Comparison of ENCODE assay signal across 11 cellular contexts in genomic region chr17:75124819-75125162, GRCh38. TPM values are rescaled to one million over a fixed set of nuclear protein-coding genes. Genes with fewer than 3 reads are reported as not detected.
A peak's percentile ranks its signal among the peaks of the same experiment; 100 is the strongest.
DNase-seq lines count a peak whose midpoint lies in the region; ATAC-seq and TF ChIP-seq lines count a peak whose summit lies in the region.
"Had no signal": no experiment of that assay in that cellular context is flagged by ENCODE, and none has a peak within 500 bp of the region (broad histone marks: within the 10 kb centered on the region; RNA-seq: fewer than 3 reads in every experiment).

No MANE protein-coding gene starts in this region.

- DNase-seq in DMS53 (lab: John Stamatoyannopoulos, UW) (peak; percentile 55), DMS53 treated with DMSO at 0.1 percent for 48 hours (lab: John Stamatoyannopoulos, UW; ENCODE audit: unreplicated experiment) (no peak), Peyer's patch (no peak), epithelial cell of prostate (ENCODE audit: low read depth, low spot score) (no peak), glomerular visceral epithelial cell (ENCODE audit: extremely low spot score) (no peak), dorsolateral prefrontal cortex (no peak)

- H3K9me3 ChIP-seq in Peyer's patch: no peaks in the 10 kb centered on the region
- H3K9me3 ChIP-seq in parathyroid adenoma (ENCODE audit: control insufficient read depth, low read length): no peaks in the 10 kb centered on the region
- H3K9me3 ChIP-seq: HAP-1, tibial artery had no signal

- H3K4me3 ChIP-seq in Peyer's patch: no peak overlapping the region
- no peak overlapping the region for H3K4me3 ChIP-seq in parathyroid adenoma (ENCODE audit: low read depth, low read length)
- no peak overlapping the region for H3K4me3 ChIP-seq in dorsolateral prefrontal cortex
- H3K4me3 ChIP-seq: HAP-1, tibial artery had no signal

- ATAC-seq in GM21528 (IDR thresholded peaks at IDR 0.05; ENCODE audit: low FRiP score, unreplicated experiment): no peak

- intact Hi-C loops in dorsolateral prefrontal cortex (cut with DNase I): loop anchor here in 1 of 2 donors (5.0 kb wide), 1 partner anchor 58 kb away; the partner anchor contains the start of gene SUMO2

- H3K27ac ChIP-seq in Peyer's patch (peak overlapping the region in 3 of 4 donors; percentile 75 to 89 (median 88)), epithelial cell of prostate (peak overlapping the region; percentile 95), parathyroid adenoma (peak overlapping the region; percentile 21), dorsolateral prefrontal cortex (peak overlapping the region in 1 of 59 donors; percentile 27)
- H3K27ac ChIP-seq: tibial artery had no signal

- H3K4me1 ChIP-seq in Peyer's patch: peaks cover 5 to 51% (median 17%) of the 10 kb centered on the region in 4 donors
- H3K4me1 ChIP-seq in parathyroid adenoma: no peaks in the 10 kb centered on the region
- H3K4me1 ChIP-seq: HAP-1 had no signal

- no peak overlapping the region for H2AFZ ChIP-seq in parathyroid adenoma

- H3K27me3 ChIP-seq in Peyer's patch: no peaks in the 10 kb centered on the region
- no peaks in the 10 kb centered on the region for H3K27me3 ChIP-seq in parathyroid adenoma (ENCODE audit: control insufficient read depth, insufficient read depth, low read length)
- no peaks in the 10 kb centered on the region for H3K27me3 ChIP-seq in dorsolateral prefrontal cortex
- H3K27me3 ChIP-seq: tibial artery had no signal

- H3K36me3 ChIP-seq in Peyer's patch (peaks cover 0 to 11% (median 0%) of the 10 kb centered on the region in 3 donors), parathyroid adenoma (ENCODE audit: control insufficient read depth, insufficient read depth, low read length) (no peaks in the 10 kb centered on the region)

- TF ChIP-seq CTCF in Peyer's patch (IDR thresholded peaks at IDR 0.05) (no peak), parathyroid adenoma (IDR thresholded peaks at IDR 0.05) (no peak), dorsolateral prefrontal cortex (IDR thresholded peaks at IDR 0.05 in 54 of 56, conservative IDR thresholded peaks at IDR 0.05 in 2 of 56; ENCODE audit: low read depth in 1 of 56, partially characterized antibody in 56 of 56) (no peak)

- no peak for TF ChIP-seq POLR2A in Peyer's patch (IDR thresholded peaks at IDR 0.05)

- H3K79me2 ChIP-seq in parathyroid adenoma: peaks cover 2% of the 10 kb centered on the region

- H3K4me2 ChIP-seq in parathyroid adenoma (ENCODE audit: low read length): no peak overlapping the region

- no peak overlapping the region for H3K9ac ChIP-seq in parathyroid adenoma

RNA-seq across cellular contexts. Expression of gene NT5C, which starts 6.8 kb away (rescaled TPM):
- total RNA-seq in Peyer's patch (100 to 1,000 TPM; 151 to 176 (median 156) TPM), dorsolateral prefrontal cortex (10 to 100 TPM in 118 of 120 experiments, 1 to 10 TPM in 2; 7.5 to 35.9 (median 18.9) TPM)

RNA-seq across cellular contexts. Expression of gene ARMC7, which starts 15.0 kb away (rescaled TPM):
- 10 to 100 TPM in 3 of 4 donors, 1 to 10 TPM in 1; 4.1 to 27.0 (median 24.1) TPM for total RNA-seq in Peyer's patch
- total RNA-seq in dorsolateral prefrontal cortex: 10 to 100 TPM in 86 of 120 experiments, 1 to 10 TPM in 34; 7.0 to 16.8 (median 11.3) TPM

RNA-seq across cellular contexts. Expression of gene JPT1, which starts 29.5 kb away (rescaled TPM):
- total RNA-seq in Peyer's patch (100 to 1,000 TPM; 132 to 261 (median 202) TPM), dorsolateral prefrontal cortex (10 to 100 TPM; 20.4 to 90.4 (median 55.3) TPM)

RNA-seq across cellular contexts. Expression of gene SLC16A5, which starts 37.0 kb away (rescaled TPM):
- total RNA-seq in Peyer's patch (100 to 1,000 TPM in 3 of 4 donors, 10 to 100 TPM in 1; 47.9 to 211 (median 147) TPM), dorsolateral prefrontal cortex (1 to 10 TPM in 55 of 120 experiments, under 1 TPM in 57, not detected in 8; 0.33 to 3.1 (median 0.98) TPM)
- total RNA-seq: A172 had no signal

RNA-seq across cellular contexts. Expression of gene SUMO2, which starts 58.0 kb away (rescaled TPM):
- total RNA-seq in Peyer's patch: 10 to 100 TPM; 22.5 to 52.8 (median 37.4) TPM
- total RNA-seq in dorsolateral prefrontal cortex: 100 to 1,000 TPM; 161 to 320 (median 250) TPM

Comparison
In these comparisons a context has a peak if more than half of its experiments do, and no peak if none do; other contexts are left out.
1. RNA of gene NT5C, which starts 6.8 kb away (total RNA-seq): 151 to 176 TPM in Peyer's patch; 7.5 to 35.9 TPM in dorsolateral prefrontal cortex; every median in the first group is over 4 times any median in the second.